18 cellular contexts compared by ENCODE assay signal in the genomic region with DNA sequence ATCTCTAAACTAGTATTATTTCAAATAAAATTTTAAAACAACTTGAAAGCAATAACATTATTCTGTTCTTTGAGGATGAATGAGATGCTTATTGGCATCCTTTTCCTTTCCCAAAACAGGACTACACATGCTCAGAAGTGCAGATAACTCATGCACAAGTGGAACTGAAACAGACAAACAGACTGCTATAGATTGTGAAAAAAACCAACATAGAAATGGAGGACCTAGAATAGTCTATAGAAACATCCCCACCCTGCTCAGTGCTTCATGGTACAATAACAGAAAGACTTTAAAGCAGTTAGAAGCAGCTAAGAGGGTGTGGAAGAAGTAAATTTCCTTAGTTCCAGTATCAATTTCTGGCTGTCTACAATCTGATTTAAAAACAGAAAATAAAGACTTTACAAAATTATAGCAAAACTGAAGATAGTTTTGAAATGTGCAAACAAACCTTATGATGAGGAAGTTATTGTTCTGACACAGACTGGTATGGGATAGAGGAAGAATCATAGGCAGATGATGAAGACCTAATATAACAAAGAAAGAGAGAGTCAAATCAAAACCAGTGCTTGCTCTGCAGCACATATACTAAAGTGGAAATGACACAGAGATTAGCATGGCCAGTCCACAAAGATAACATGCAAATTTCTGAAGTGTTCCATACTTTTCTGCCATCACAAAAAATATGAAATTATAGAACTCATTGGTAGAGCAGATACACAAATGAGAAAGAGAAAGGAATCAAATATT.
DNase-seq lines count a peak whose midpoint lies in the region; ATAC-seq and TF ChIP-seq lines count a peak whose summit lies in the region.
"Had no signal": no experiment of that assay in that cellular context is flagged by ENCODE, and none has a peak within 500 bp of the region (broad histone marks: within the 10 kb centered on the region; RNA-seq: fewer than 3 reads in every experiment).

No MANE protein-coding gene starts in this region.

- ATAC-seq in GM18868 (IDR thresholded peaks at IDR 0.05; ENCODE audit: unreplicated experiment) (peak; percentile 76), HG02884 (IDR thresholded peaks at IDR 0.05; ENCODE audit: unreplicated experiment) (peak; percentile 70), HG03135 (IDR thresholded peaks at IDR 0.05; ENCODE audit: unreplicated experiment) (no peak)
- ATAC-seq: A549, HepG2 had no signal

- no peak overlapping the region for H3K27ac ChIP-seq in substantia nigra (ENCODE audit: low read depth, low read length, poor library complexity, severe bottlenecking)
- H3K27ac ChIP-seq: 22Rv1, A549, C4-2B had no signal

- in situ Hi-C loops in KBM-7 (cut with MboI; ENCODE audit: low pct_unique_long_range_greater_than_20kb, low sequenced_read_pairs): no loop called here

- peak; percentile 48 for DNase-seq in GM12865 (ENCODE audit: low read depth)
- peak; percentile 15 for DNase-seq in MV-4-11 (lab: John Stamatoyannopoulos, UW)
- no peak for DNase-seq in HPDE6-E6E7 (ENCODE audit: extremely low spot score)
- DNase-seq in substantia nigra (lab: John Stamatoyannopoulos, UW): no peak
- no peak for DNase-seq in KBM-7
- DNase-seq: AML-193; Caco-2; CD4-positive, alpha-beta T cell; H9; Kasumi-1; KG1 had no signal

- no peak for TF ChIP-seq CTCF in GM12865 (IDR thresholded peaks at IDR 0.05; ENCODE audit: insufficient read depth, low read depth, low read length, missing control alignments)

- H3K4me3 ChIP-seq in GM12865 (ENCODE audit: low read depth, low read length): peak overlapping the region; percentile 29
- H3K4me3 ChIP-seq: A549 had no signal

Comparison
In these comparisons a context has a peak if more than half of its experiments do, and no peak if none do; other contexts are left out.
1. DNase-seq: peak in GM12865 (single experiment) and MV-4-11 (single experiment); none in HPDE6-E6E7 (single experiment), substantia nigra (0 of 49) and KBM-7 (single experiment).